ENCODE assay signal across 15 cellular contexts in genomic region chr9:20580673-20581072, GRCh38. TPM values are rescaled to one million over a fixed set of nuclear protein-coding genes. Genes with fewer than 3 reads are reported as not detected.
DNase-seq lines count a peak whose midpoint lies in the region; ATAC-seq and TF ChIP-seq lines count a peak whose summit lies in the region.
"Had no signal": no experiment of that assay in that cellular context is flagged by ENCODE, and none has a peak within 500 bp of the region (broad histone marks: within the 10 kb centered on the region; RNA-seq: fewer than 3 reads in every experiment).

No MANE protein-coding gene starts in this region.

- H3K36me3 ChIP-seq in PC-9 (ENCODE audit: low read depth) (no peaks in the 10 kb centered on the region), ovary (no peaks in the 10 kb centered on the region)

- peaks cover 82% of the 10 kb centered on the region for H3K4me1 Mint-ChIP-seq in activated naive CD4-positive, alpha-beta T cell treated with anti-CD3 and anti-CD28 coated beads, Interleukin-2, amount 50 U/mL, for 24 hours
- peaks cover 11% of the 10 kb centered on the region for H3K4me1 Mint-ChIP-seq in type B pancreatic cell (ENCODE audit: unreplicated experiment)

- H3K79me2 ChIP-seq in PC-9 (ENCODE audit: low read depth): no peaks in the 10 kb centered on the region

- peak; percentile 59 for ATAC-seq in esophagus mucosa

- peak overlapping the region; percentile 49 for H3K27ac Mint-ChIP-seq in activated naive CD4-positive, alpha-beta T cell treated with anti-CD3 and anti-CD28 coated beads, Interleukin-2, amount 50 U/mL, for 24 hours
- H3K27ac Mint-ChIP-seq in type B pancreatic cell: peak overlapping the region; percentile 74
- H3K27ac Mint-ChIP-seq: IgD-negative memory B cell had no signal

- H3K4me1 ChIP-seq in PC-9 (replicated peaks; ENCODE audit: insufficient read depth) (peaks cover 25% of the 10 kb centered on the region), ovary (ENCODE audit: insufficient read depth) (no peaks in the 10 kb centered on the region)

- peaks cover 6% of the 10 kb centered on the region; the same call in 1 of the 2 replicates for H3F3A ChIP-seq in PC-9 (ENCODE audit: insufficient read depth, low read depth)

- H2AFZ ChIP-seq in PC-9: no peak overlapping the region
- H2AFZ ChIP-seq: GM23248 had no signal

- POLR2A ChIA-PET in PC-9 (lab: Charles Lee; ENCODE audit: unreplicated experiment): no interaction called here

- H3K9me3 Mint-ChIP-seq in activated naive CD4-positive, alpha-beta T cell treated with anti-CD3 and anti-CD28 coated beads, Interleukin-2, amount 50 U/mL, for 24 hours: peaks cover 4% of the 10 kb centered on the region
- peaks cover 16% of the 10 kb centered on the region for H3K9me3 Mint-ChIP-seq in type B pancreatic cell

- TF ChIP-seq POLR2A in ovary (IDR thresholded peaks at IDR 0.05): no peak

- no peak for DNase-seq in activated naive CD4-positive, alpha-beta T cell (lab: John Stamatoyannopoulos, UW)
- DNase-seq in PC-9 (peak; percentile 20 to 76), type B pancreatic cell (ENCODE audit: extremely low spot score, unreplicated experiment) (no peak), ovary (no peak), T1000 (lab: John Stamatoyannopoulos, UW) (no peak)
- DNase-seq in activated CD8-positive, alpha-beta memory T cell treated with anti-CD3 and anti-CD28 coated beads, Interleukin-2, amount 50 U/mL, for 4 hours: no peak
- DNase-seq: C1 segment of cervical spinal cord, GM23248, NCI-H2029 treated with DMSO at 0.1 percent for 48 hours, NCI-H226, NCI-H82, RPMI8226 had no signal

- BruUV-seq in PC-9 (replicated peaks; lab: Mats Ljungman, UMichigan): no TSS peak

- H3K4me3 Mint-ChIP-seq in activated naive CD4-positive, alpha-beta T cell treated with anti-CD3 and anti-CD28 coated beads, Interleukin-2, amount 50 U/mL, for 24 hours: no peak overlapping the region
- H3K4me3 Mint-ChIP-seq in type B pancreatic cell: peak overlapping the region; percentile 37
- H3K4me3 Mint-ChIP-seq: IgD-negative memory B cell had no signal

- WGBS in ovary, 3 donors: 66 to 80% (median 76%) methylated on average over 2 of the region's 2 CpGs

- H4K20me1 ChIP-seq in PC-9 (ENCODE audit: insufficient read depth): no peaks in the 10 kb centered on the region

- peaks cover 40% of the 10 kb centered on the region for H3K36me3 Mint-ChIP-seq in activated naive CD4-positive, alpha-beta T cell treated with anti-CD3 and anti-CD28 coated beads, Interleukin-2, amount 50 U/mL, for 24 hours
- H3K36me3 Mint-ChIP-seq in type B pancreatic cell: peaks cover 32% of the 10 kb centered on the region
- H3K36me3 Mint-ChIP-seq: IgD-negative memory B cell had no signal

- H3K27ac ChIP-seq in PC-9 (peak overlapping the region; percentile 58), ovary (no peak overlapping the region)
- H3K27ac ChIP-seq: GM23248 had no signal

- H3K4me3 ChIP-seq in PC-9 (no peak overlapping the region; the same call in 1 of the 2 replicates), ovary (no peak overlapping the region)
- H3K4me3 ChIP-seq: GM23248 had no signal

- intact Hi-C loops in PC-9 (cut with micrococcal nuclease; ENCODE audit: unreplicated experiment): loop anchor here (2.0 kb wide), 2 partner anchors 30 to 68 kb away; no protein-coding TSS in a partner anchor
- intact Hi-C loops in ovary (cut with DNase I): no loop called here

- no peak for TF ChIP-seq CTCF in PC-9 (conservative IDR thresholded peaks at IDR 0.05)
- no peak for TF ChIP-seq CTCF in type B pancreatic cell (conservative IDR thresholded peaks at IDR 0.05)
- TF ChIP-seq CTCF in ovary (IDR thresholded peaks at IDR 0.05): no peak

- no peaks in the 10 kb centered on the region for H3K27me3 Mint-ChIP-seq in activated naive CD4-positive, alpha-beta T cell treated with anti-CD3 and anti-CD28 coated beads, Interleukin-2, amount 50 U/mL, for 24 hours
- H3K27me3 Mint-ChIP-seq in type B pancreatic cell: no peaks in the 10 kb centered on the region
- H3K27me3 Mint-ChIP-seq: IgD-negative memory B cell had no signal

- CTCF ChIA-PET in PC-9 (lab: Charles Lee): interaction anchor here (0.6 kb wide), 1 partner anchor 20 kb away, joined by 3 read pairs; no protein-coding TSS in a partner anchor

- H3K27me3 ChIP-seq in PC-9 (ENCODE audit: insufficient read depth, low read depth) (no peaks in the 10 kb centered on the region), ovary (no peaks in the 10 kb centered on the region)

- H3K9me3 ChIP-seq in PC-9 (ENCODE audit: insufficient read depth, low read depth) (no peaks in the 10 kb centered on the region), ovary (peaks cover 0 to 4% of the 10 kb centered on the region in 2 donors)

- no peak for TF ChIP-seq EP300 in ovary (IDR thresholded peaks at IDR 0.05)

- peak overlapping the region; percentile 65 for H3K4me2 ChIP-seq in PC-9

- no peaks in the 10 kb centered on the region for H3K9me2 ChIP-seq in PC-9 (ENCODE audit: insufficient read depth)

RNA-seq across cellular contexts. Expression of gene MLLT3, which starts 41.6 kb away (rescaled TPM):
- total RNA-seq in PC-9 (2021): 21.6 and 21.7 TPM in 2 replicates
- 7.9 TPM for total RNA-seq in esophagus mucosa
- total RNA-seq in type B pancreatic cell (ENCODE audit: low replicate concordance): 44.2 and 50.0 TPM in 2 replicates
- total RNA-seq in ovary: 10 to 100 TPM in 6 of 7 donors, 1 to 10 TPM in 1; 8.7 to 15.4 (median 13.8) TPM
- 10 to 100 TPM; 10.5 to 14.3 TPM for polyA plus RNA-seq in ovary

Comparison
In these comparisons a context has a peak if more than half of its experiments do, and no peak if none do; other contexts are left out.
1. DNase-seq: peak in PC-9 (2 of 2); none in activated naive CD4-positive, alpha-beta T cell (0 of 4), type B pancreatic cell (single experiment), ovary (0 of 5), T1000 (single experiment) and activated CD8-positive, alpha-beta memory T cell treated with anti-CD3 and anti-CD28 coated beads, Interleukin-2, amount 50 U/mL, for 4 hours (single experiment).